In genomic region chr11:2310786-2311455, GRCh38 we compare ENCODE assay signal across 20 cellular contexts. TPM values are rescaled to one million over a fixed set of nuclear protein-coding genes. Genes with fewer than 3 reads are reported as not detected.
DNase-seq lines count a peak whose midpoint lies in the region; ATAC-seq and TF ChIP-seq lines count a peak whose summit lies in the region.
"Had no signal": no experiment of that assay in that cellular context is flagged by ENCODE, and none has a peak within 500 bp of the region (broad histone marks: within the 10 kb centered on the region; RNA-seq: fewer than 3 reads in every experiment).

No MANE protein-coding gene starts in this region.

- H3K9me3 ChIP-seq in right cardiac atrium (ENCODE audit: control insufficient read depth, low read length) (no peaks in the 10 kb centered on the region), heart right ventricle (no peaks in the 10 kb centered on the region), T-helper 17 cell (ENCODE audit: control insufficient read depth, low read length, poor library complexity, severe bottlenecking) (no peaks in the 10 kb centered on the region), osteoblast (ENCODE audit: low read depth, low read length) (no peaks in the 10 kb centered on the region), uterus (no peaks in the 10 kb centered on the region)
- H3K9me3 ChIP-seq: BE2C had no signal

- ATAC-seq in right cardiac atrium (no peak), heart right ventricle (no peak), T-helper 17 cell (no peak), GM21526 (IDR thresholded peaks at IDR 0.05; ENCODE audit: low FRiP score, unreplicated experiment) (no peak)
- ATAC-seq: Right ventricle myocardium inferior had no signal

- H3K4me3 Mint-ChIP-seq in T-helper 17 cell (no peak overlapping the region), mesothelial cell of epicardium (no peak overlapping the region)
- H3K4me3 Mint-ChIP-seq: CD8-positive, alpha-beta memory T cell; HFFc6 had no signal

- intact Hi-C loops in right cardiac atrium (cut with DNase I) (loop anchor here in 3 of 4 donors (5.0 to 10.0 kb wide), 3 partner anchors 56 to 91 kb away; partner anchors contain the start of genes CD81 (in 1 of the 3) and TSSC4 (in 1 of the 3)), heart right ventricle (cut with DNase I) (loop anchor here in 3 of 10 donors (5.0 kb wide), 3 partner anchors 66 to 91 kb away; partner anchors contain the start of genes CD81 (in 1 of the 3) and TSSC4 (in 1 of the 3)), uterus (cut with DNase I; ENCODE audit: low total_unique reads) (loop anchor here (5.0 kb wide), 1 partner anchor 66 kb away; the partner anchor contains the start of gene CD81)

- no peaks in the 10 kb centered on the region for H3K27me3 Mint-ChIP-seq in T-helper 17 cell
- no peaks in the 10 kb centered on the region for H3K27me3 Mint-ChIP-seq in mesothelial cell of epicardium (ENCODE audit: low read depth)
- H3K27me3 Mint-ChIP-seq: CD8-positive, alpha-beta memory T cell had no signal

- H3K36me3 Mint-ChIP-seq in T-helper 17 cell (ENCODE audit: low read depth) (no peaks in the 10 kb centered on the region), mesothelial cell of epicardium (no peaks in the 10 kb centered on the region)

- 70% methylated on average over 20 of the region's 20 CpGs for WGBS in right cardiac atrium
- 77 to 89% methylated on average over 20 of the region's 20 CpGs for WGBS in heart right ventricle, 2 donors

- H3K4me1 ChIP-seq in right cardiac atrium (ENCODE audit: control insufficient read depth, insufficient read depth, low read length) (peaks cover 9% of the 10 kb centered on the region), heart right ventricle (peaks cover 23 to 62% (median 42%) of the 10 kb centered on the region in 9 donors), osteoblast (ENCODE audit: insufficient read depth, low read length) (peaks cover 20% of the 10 kb centered on the region), uterus (peaks cover 23 to 39% of the 10 kb centered on the region in 2 donors)

- H3K27ac ChIP-seq in right cardiac atrium (ENCODE audit: low read length) (no peak overlapping the region), heart right ventricle (peak overlapping the region in 2 of 10 donors; percentile 83 to 92), osteoblast (ENCODE audit: low read depth, low read length) (no peak overlapping the region), uterus (peak overlapping the region; percentile 86 to 96)
- H3K27ac ChIP-seq: HL-60 had no signal

- peak; percentile 8 to 48 (median 45) for DNase-seq in right cardiac atrium
- no peak for DNase-seq in heart right ventricle
- peak in 1 of 3 donors; percentile 4 for DNase-seq in T-helper 17 cell
- peak; percentile 69 for DNase-seq in osteoblast (ENCODE audit: insufficient read length, low spot score, missing footprints)
- no peak for DNase-seq in uterus
- DNase-seq in mesothelial cell of epicardium (ENCODE audit: low spot score in 2 of 2, unreplicated experiment in 2 of 2), result no peak
- DNase-seq in stimulated activated CD4-positive, alpha-beta T cell treated with anti-CD3 and anti-CD28 coated beads, Interleukin-4, amount 100 ng/mL, for 1 hour, result no peak
- DNase-seq: BE2C; CD8-positive, alpha-beta memory T cell; HFFc6; KBM-7; NCI-H1092; NCI-H748 treated with DMSO at 0.1 percent for 48 hours; PC-3 had no signal

- TF ChIP-seq CTCF in heart right ventricle (IDR thresholded peaks at IDR 0.05) (no peak), osteoblast (IDR thresholded peaks at IDR 0.05; ENCODE audit: extremely low read depth, low read depth, low read length) (no peak), uterus (IDR thresholded peaks at IDR 0.05) (no peak), mesothelial cell of epicardium (IDR thresholded peaks at IDR 0.05; ENCODE audit: unreplicated experiment) (no peak)

- no peaks in the 10 kb centered on the region for H3K36me3 ChIP-seq in heart right ventricle
- H3K36me3 ChIP-seq in osteoblast (ENCODE audit: insufficient read depth, low read length), result no peaks in the 10 kb centered on the region
- H3K36me3 ChIP-seq in uterus, result no peaks in the 10 kb centered on the region
- H3K36me3 ChIP-seq: BE2C had no signal

- H3K4me3 ChIP-seq in right cardiac atrium (ENCODE audit: low read length) (no peak overlapping the region), heart right ventricle (no peak overlapping the region), osteoblast (ENCODE audit: insufficient read depth, low read length) (no peak overlapping the region), uterus (no peak overlapping the region)

- H3K4me2 ChIP-seq in osteoblast (ENCODE audit: insufficient read depth, low read length), result no peak overlapping the region

- H3K27ac Mint-ChIP-seq in T-helper 17 cell (peak overlapping the region; percentile 51), mesothelial cell of epicardium (no peak overlapping the region)

- no peaks in the 10 kb centered on the region for H3K27me3 ChIP-seq in right cardiac atrium (ENCODE audit: control insufficient read depth, insufficient read depth)
- no peaks in the 10 kb centered on the region for H3K27me3 ChIP-seq in heart right ventricle
- no peaks in the 10 kb centered on the region for H3K27me3 ChIP-seq in osteoblast (ENCODE audit: insufficient read depth, low read length)
- no peaks in the 10 kb centered on the region for H3K27me3 ChIP-seq in uterus
- H3K27me3 ChIP-seq: BE2C had no signal

- H3K9me3 Mint-ChIP-seq in mesothelial cell of epicardium, result no peaks in the 10 kb centered on the region
- H3K9me3 Mint-ChIP-seq: CD8-positive, alpha-beta memory T cell; HFFc6 had no signal

- no peak for TF ChIP-seq POLR2A in uterus (IDR thresholded peaks at IDR 0.05)

- no peak overlapping the region for H2AFZ ChIP-seq in osteoblast (ENCODE audit: low read length)

- no peaks in the 10 kb centered on the region for H4K20me1 ChIP-seq in osteoblast (ENCODE audit: insufficient read depth, low read length)

- no peaks in the 10 kb centered on the region for H3K79me2 ChIP-seq in osteoblast (ENCODE audit: insufficient read depth, low read length)

- H3K4me1 Mint-ChIP-seq in T-helper 17 cell, result peaks cover 14% of the 10 kb centered on the region
- peaks cover 28% of the 10 kb centered on the region for H3K4me1 Mint-ChIP-seq in mesothelial cell of epicardium

RNA-seq across cellular contexts. Expression of gene TSPAN32, which starts 9.1 kb away (rescaled TPM):
- total RNA-seq in right cardiac atrium (10 to 100 TPM; 11.4 to 24.0 (median 14.3) TPM), heart right ventricle (10 to 100 TPM; 16.0 to 26.9 (median 23.3) TPM), T-helper 17 cell (10 to 100 TPM; 65.7 to 93.2 TPM), osteoblast (0.59 and 1.4 TPM in 2 replicates), uterus (1 to 10 TPM in 2 of 4 donors, not detected in 2; 2.5 to 3.3 TPM), mesothelial cell of epicardium (0.94 to 1.8 TPM (median 1.2 TPM) in 3 replicates)
- polyA plus RNA-seq in right cardiac atrium (11.5 TPM), heart right ventricle (10 to 100 TPM in 1 of 2 donors, 1 to 10 TPM in 1; 2.3 to 47.5 TPM)
- total RNA-seq: Daoy, HFFc6, PC-3 had no signal

RNA-seq across cellular contexts. Expression of gene C11orf21, which starts 9.2 kb away (rescaled TPM):
- 10 to 100 TPM in 3 of 4 donors, 1 to 10 TPM in 1; 3.9 to 24.2 (median 15.3) TPM for total RNA-seq in right cardiac atrium
- 13.4 TPM for polyA plus RNA-seq in right cardiac atrium
- 10 to 100 TPM; 15.1 to 56.2 (median 31.1) TPM for total RNA-seq in heart right ventricle
- 10 to 100 TPM in 1 of 2 donors, 1 to 10 TPM in 1; 2.6 to 73.4 TPM for polyA plus RNA-seq in heart right ventricle
- total RNA-seq in T-helper 17 cell, result 10 to 100 TPM; 50.1 to 89.1 TPM
- total RNA-seq in osteoblast, result 0.29 and 0.36 TPM in 2 replicates
- 1 to 10 TPM in 2 of 4 donors, not detected in 2; 1.7 to 1.8 TPM for total RNA-seq in uterus
- total RNA-seq in mesothelial cell of epicardium, result 0.25 to 0.29 TPM (median 0.27 TPM) in 3 replicates
- total RNA-seq: HFFc6, PC-3 had no signal
- polyA plus RNA-seq: AG04450 had no signal

RNA-seq across cellular contexts. Expression of gene ASCL2, which starts 40.5 kb away (rescaled TPM):
- under 1 TPM in 3 of 4 donors, not detected in 1; 0.23 to 0.51 (median 0.35) TPM for total RNA-seq in right cardiac atrium
- 0.20 TPM for polyA plus RNA-seq in right cardiac atrium
- 1 to 10 TPM in 1 of 10 donors, under 1 TPM in 5, not detected in 4; 0.15 to 2.7 (median 0.29) TPM for total RNA-seq in heart right ventricle
- polyA plus RNA-seq in heart right ventricle, result under 1 TPM; 0.16 to 0.22 TPM
- under 1 TPM in 1 of 2 donors, not detected in 1; 0.18 TPM for total RNA-seq in T-helper 17 cell
- total RNA-seq in osteoblast, result not detected in 2 replicates
- 1 to 10 TPM in 3 of 4 donors, not detected in 1; 1.0 to 1.6 (median 1.5) TPM for total RNA-seq in uterus
- 0.36 to 0.58 TPM (median 0.49 TPM) in 3 replicates for total RNA-seq in mesothelial cell of epicardium
- total RNA-seq: Daoy, H4, HFFc6 had no signal
- polyA plus RNA-seq: AG04450 had no signal

Comparison
In these comparisons a context has a peak if more than half of its experiments do, and no peak if none do; other contexts are left out.
1. DNase-seq: peak in right cardiac atrium (3 of 3) and osteoblast (single experiment); none in heart right ventricle (0 of 2), uterus (0 of 2), mesothelial cell of epicardium (0 of 2) and stimulated activated CD4-positive, alpha-beta T cell treated with anti-CD3 and anti-CD28 coated beads, Interleukin-4, amount 100 ng/mL, for 1 hour (single experiment).
2. H3K27ac ChIP-seq: peak in uterus (2 of 2); none in right cardiac atrium (single experiment) and osteoblast (single experiment).